Comparison of ENCODE assay signal across 8 cellular contexts in the genomic region with DNA sequence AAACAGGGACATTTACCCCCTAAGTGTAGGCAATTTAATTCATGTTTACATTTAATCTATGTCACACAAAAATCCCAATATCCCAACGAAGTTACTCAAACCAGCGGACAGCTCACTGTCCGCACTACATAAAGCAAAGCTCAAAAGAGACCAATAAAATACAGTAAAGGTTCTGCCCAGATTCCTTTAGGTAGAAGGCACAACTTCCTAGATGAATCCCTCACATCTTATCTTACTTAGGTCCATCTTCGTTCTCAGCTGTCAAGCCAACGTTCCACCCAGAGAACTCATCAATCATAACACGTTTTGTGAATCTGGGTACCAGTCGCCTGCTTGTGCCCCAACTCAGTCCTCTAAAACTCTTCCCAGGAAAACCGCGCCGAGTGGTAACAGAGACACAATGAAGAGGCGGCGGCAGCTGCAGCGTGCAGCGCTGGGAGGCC. TPM values are rescaled to one million over a fixed set of nuclear protein-coding genes. Genes with fewer than 3 reads are reported as not detected.
DNase-seq lines count a peak whose midpoint lies in the region; ATAC-seq and TF ChIP-seq lines count a peak whose summit lies in the region.

No MANE protein-coding gene starts in this region.

- DNase-seq in GM12864 (ENCODE audit: low read depth) (no peak), Panc1 (ENCODE audit: low read depth, low spot score) (no peak), progenitor cell of endocrine pancreas (ENCODE audit: low spot score, unreplicated experiment) (no peak), T-helper 9 cell (no peak)
- DNase-seq in NK-92 treated with Interleukin-12 subunit alpha and Interleukin-12 subunit beta, amount 100 ng/mL, for 24 hours (lab: John Stamatoyannopoulos, UW) = no peak

- TF ChIP-seq CTCF in GM12864 (IDR thresholded peaks at IDR 0.05; ENCODE audit: low read depth, low read length, missing control alignments) = no peak
- no peak for TF ChIP-seq CTCF in Panc1 (IDR thresholded peaks at IDR 0.05)
- no peak for TF ChIP-seq CTCF in progenitor cell of endocrine pancreas (IDR thresholded peaks at IDR 0.05; ENCODE audit: unreplicated experiment)

- H3K9me3 Mint-ChIP-seq in progenitor cell of endocrine pancreas (ENCODE audit: low read depth) = no peaks in the 10 kb centered on the region

- H3K4me1 Mint-ChIP-seq in progenitor cell of endocrine pancreas (ENCODE audit: low read depth) = peaks cover 31% of the 10 kb centered on the region

- peak overlapping the region; percentile 100 for H3K4me3 Mint-ChIP-seq in progenitor cell of endocrine pancreas (ENCODE audit: low read depth)

- ATAC-seq in Panc1 (no peak), HG02973 (IDR thresholded peaks at IDR 0.05; ENCODE audit: unreplicated experiment) (no peak), HG02885 (IDR thresholded peaks at IDR 0.05; ENCODE audit: poor library complexity, unreplicated experiment) (no peak)

- peaks cover 55% of the 10 kb centered on the region for H3K36me3 ChIP-seq in Panc1 (ENCODE audit: control insufficient read depth, insufficient read depth, low read length)
- peaks cover 3 to 5% of the 10 kb centered on the region in 2 donors for H3K36me3 ChIP-seq in esophagus (ENCODE audit: control insufficient read depth in 2 of 2, insufficient read depth in 2 of 2, low read length in 1 of 2)

- intact Hi-C loops in Panc1 (cut with micrococcal nuclease; ENCODE audit: unreplicated experiment) = loop anchor here (5.0 kb wide), 1 partner anchor 56 kb away; the partner anchor contains the start of gene HNRNPD

- H3K9me3 ChIP-seq in Panc1 (ENCODE audit: control insufficient read depth, insufficient read depth, low read depth, low read length) (no peaks in the 10 kb centered on the region), esophagus (ENCODE audit: control insufficient read depth in 2 of 2, insufficient read depth in 1 of 2, low read depth in 1 of 2, low read length in 1 of 2) (no peaks in the 10 kb centered on the region)

- H3K27me3 ChIP-seq in Panc1 (ENCODE audit: control insufficient read depth, insufficient read depth, low read length) = no peaks in the 10 kb centered on the region
- no peaks in the 10 kb centered on the region for H3K27me3 ChIP-seq in esophagus (ENCODE audit: control insufficient read depth in 1 of 2, insufficient read depth in 2 of 2, low read length in 2 of 2)

- in situ Hi-C loops in Panc1 (cut with HindIII; ENCODE audit: low pct_unique_long_range_greater_than_20kb, low sequenced_read_pairs) = no loop called here

- no TSS peak for BruUV-seq in Panc1 (replicated peaks; lab: Mats Ljungman, UMichigan)

- no peaks in the 10 kb centered on the region for H3K27me3 Mint-ChIP-seq in progenitor cell of endocrine pancreas

- POLR2A ChIA-PET in Panc1 (lab: Charles Lee) = interaction anchor here (0.6 to 0.8 kb wide), 2 partner anchors 21 to 61 kb away, joined by 4 to 14 read pairs; no protein-coding TSS in a partner anchor

- peak overlapping the region; percentile 93 for H3K4me3 ChIP-seq in GM12864 (ENCODE audit: low read depth, low read length)
- peak overlapping the region; percentile 96 to 98 for H3K4me3 ChIP-seq in Panc1 (ENCODE audit: low read depth in 2 of 2, low read length in 2 of 2)
- peak overlapping the region; percentile 83 to 95 for H3K4me3 ChIP-seq in esophagus (ENCODE audit: low read depth in 1 of 2, low read length in 2 of 2)

- 0% methylated on average over 14 of the region's 14 CpGs for WGBS in esophagus, 2 donors

- H3K27ac Mint-ChIP-seq in progenitor cell of endocrine pancreas = peak overlapping the region; percentile 100

- peaks cover 54% of the 10 kb centered on the region for H3K36me3 Mint-ChIP-seq in progenitor cell of endocrine pancreas (ENCODE audit: insufficient read depth)

- H3K27ac ChIP-seq in Panc1 (ENCODE audit: low read length) (peak overlapping the region; percentile 70), esophagus (ENCODE audit: low read depth in 2 of 2, low read length in 1 of 2) (peak overlapping the region; percentile 93 to 96)

- CTCF ChIA-PET in Panc1 (lab: Charles Lee) = no interaction called here

- peaks cover 20% of the 10 kb centered on the region for H3K4me1 ChIP-seq in Panc1 (ENCODE audit: control insufficient read depth, insufficient read depth, low read length)
- H3K4me1 ChIP-seq in esophagus (ENCODE audit: control insufficient read depth in 2 of 2, insufficient read depth in 2 of 2, low read length in 1 of 2) = peaks cover 0 to 2% of the 10 kb centered on the region in 2 donors

RNA-seq across cellular contexts. Expression of gene HNRNPDL, which starts 1.7 kb away (rescaled TPM):
- total RNA-seq in Panc1 (2021; ENCODE audit: unreplicated experiment) (146 TPM), progenitor cell of endocrine pancreas (535 and 549 TPM in 2 replicates)
- polyA plus RNA-seq in Panc1 (2012; ENCODE audit: insufficient read length) = 107 TPM
- 100 to 1,000 TPM; 163 to 226 TPM for polyA plus RNA-seq in esophagus

RNA-seq across cellular contexts. Expression of gene ENOPH1, which starts 1.8 kb away (rescaled TPM):
- total RNA-seq in Panc1 (2021; ENCODE audit: unreplicated experiment) (34.7 TPM), progenitor cell of endocrine pancreas (34.0 and 34.2 TPM in 2 replicates)
- 28.0 TPM for polyA plus RNA-seq in Panc1 (2012; ENCODE audit: insufficient read length)
- polyA plus RNA-seq in esophagus = 10 to 100 TPM; 32.6 to 51.7 TPM

RNA-seq across cellular contexts. Expression of gene HNRNPD, which starts 54.8 kb away (rescaled TPM):
- total RNA-seq in Panc1 (2021; ENCODE audit: unreplicated experiment) = 170 TPM
- 339 TPM for polyA plus RNA-seq in Panc1 (2012; ENCODE audit: insufficient read length)
- polyA plus RNA-seq in esophagus = 100 to 1,000 TPM; 126 to 156 TPM
- total RNA-seq in progenitor cell of endocrine pancreas = 400 and 416 TPM in 2 replicates
